In genomic region chr4:77073981-77074865, GRCh38 we compare ENCODE assay signal across 10 cellular contexts. TPM values are rescaled to one million over a fixed set of nuclear protein-coding genes. Genes with fewer than 3 reads are reported as not detected.
DNase-seq lines count a peak whose midpoint lies in the region; ATAC-seq, FAIRE-seq and TF ChIP-seq lines count a peak whose summit lies in the region.
"Had no signal": no experiment of that assay in that cellular context is flagged by ENCODE, and none has a peak within 500 bp of the region (broad histone marks: within the 10 kb centered on the region; RNA-seq: fewer than 3 reads in every experiment).

No MANE protein-coding gene starts in this region.

- no peaks in the 10 kb centered on the region for H3K9me3 Mint-ChIP-seq in WTC11
- H3K9me3 Mint-ChIP-seq: central memory CD8-positive, alpha-beta T cell; stimulated activated naive CD8-positive, alpha-beta T cell treated with anti-CD3 and anti-CD28 coated beads, Interleukin-15, Interleukin-2, amounts not matched to agents 100 ng/mL and 50 ng/mL, for 24 hours had no signal

- H3K79me2 ChIP-seq in keratinocyte (ENCODE audit: control insufficient read depth, insufficient read depth, low read length), result peaks cover 75% of the 10 kb centered on the region

- H3K9ac ChIP-seq in keratinocyte (ENCODE audit: control insufficient read depth, extremely low read depth, insufficient read depth, low read length), result peak overlapping the region; percentile 100

- H3K36me3 ChIP-seq in keratinocyte (ENCODE audit: control insufficient read depth in 2 of 2, extremely low read depth in 1 of 2, insufficient read depth in 2 of 2, low read length in 2 of 2) (peaks cover 0 to 1% of the 10 kb centered on the region in 2 experiments), thymus (ENCODE audit: control insufficient read depth, insufficient read depth) (no peaks in the 10 kb centered on the region)

- H3K4me3 ChIP-seq in keratinocyte (ENCODE audit: control insufficient read depth in 2 of 3, extremely low read depth in 1 of 3, insufficient read depth in 2 of 3, low read depth in 1 of 3, low read length in 3 of 3) (peak overlapping the region; percentile 82 to 96 (median 83)), thymus (ENCODE audit: low read length) (peak overlapping the region; percentile 99)

- H4K20me1 ChIP-seq in keratinocyte (ENCODE audit: control insufficient read depth, extremely low read depth, insufficient read depth, low read length), result peaks cover 26% of the 10 kb centered on the region

- peak overlapping the region; percentile 34 for H3K27ac ChIP-seq in keratinocyte (ENCODE audit: control insufficient read depth, insufficient read depth, low read length)
- H3K27ac ChIP-seq in thymus (ENCODE audit: low read depth), result peak overlapping the region; percentile 96

- peak overlapping the region; percentile 94 for H3K4me2 ChIP-seq in keratinocyte (ENCODE audit: control insufficient read depth, extremely low read depth, insufficient read depth, low read depth, low read length)

- dilution Hi-C loops in keratinocyte (cut with MboI; ENCODE audit: extremely low pct_ligation_motif_present, low sequenced_read_pairs), result no loop called here

- peaks cover 28% of the 10 kb centered on the region for H3K4me1 ChIP-seq in keratinocyte (ENCODE audit: control insufficient read depth, extremely low read depth, insufficient read depth, low read length)
- peaks cover 14% of the 10 kb centered on the region for H3K4me1 ChIP-seq in thymus (ENCODE audit: control insufficient read depth, insufficient read depth, low read length)

- no peaks in the 10 kb centered on the region for H3K27me3 Mint-ChIP-seq in WTC11 (ENCODE audit: low read depth)
- H3K27me3 Mint-ChIP-seq: central memory CD8-positive, alpha-beta T cell had no signal

- no peak overlapping the region for H3K27ac Mint-ChIP-seq in WTC11
- H3K27ac Mint-ChIP-seq: stimulated activated naive CD8-positive, alpha-beta T cell treated with anti-CD3 and anti-CD28 coated beads, Interleukin-15, Interleukin-2, amounts not matched to agents 100 ng/mL and 50 ng/mL, for 24 hours had no signal

- TF ChIP-seq CTCF in WTC11 (IDR thresholded peaks at IDR 0.05) (no peak), keratinocyte (optimal IDR thresholded peaks at IDR 0.05 in 1 of 3, IDR thresholded peaks at IDR 0.05 in 1 of 3, conservative IDR thresholded peaks at IDR 0.05 in 1 of 3; ENCODE audit: extremely low read depth in 1 of 3, insufficient read depth in 2 of 3, low read length in 3 of 3) (no peak)

- H3K4me3 Mint-ChIP-seq in WTC11, result no peak overlapping the region
- H3K4me3 Mint-ChIP-seq: central memory CD8-positive, alpha-beta T cell; stimulated activated naive CD8-positive, alpha-beta T cell treated with anti-CD3 and anti-CD28 coated beads, Interleukin-15, Interleukin-2, amounts not matched to agents 100 ng/mL and 50 ng/mL, for 24 hours had no signal

- ATAC-seq in WTC11 (no peak), esophagus mucosa (no peak)

- no peak for FAIRE-seq in keratinocyte (lab: Jason Lieb, UNC)

- WGBS in thymus, result 16% methylated on average over 12 of the region's 12 CpGs

- CTCF ChIA-PET in WTC11 (lab: Charles Lee), result interaction anchor here (0.6 to 1.8 kb wide), 3 partner anchors 9 to 129 kb away, joined by 3 to 6 read pairs (median 3); no protein-coding TSS in a partner anchor

- no peaks in the 10 kb centered on the region for H3K9me1 ChIP-seq in keratinocyte (ENCODE audit: control insufficient read depth, extremely low read depth, insufficient read depth, low read length)

- H3K9me3 ChIP-seq in keratinocyte (ENCODE audit: control insufficient read depth, low read depth, low read length) (no peaks in the 10 kb centered on the region), thymus (ENCODE audit: control insufficient read depth) (no peaks in the 10 kb centered on the region)

- DNase-seq in NCI-H1417 (lab: John Stamatoyannopoulos, UW), result peak in 2 of 3 experiments; percentile 23 to 66
- DNase-seq in NCI-H1417 treated with DMSO at 0.1 percent for 48 hours (lab: John Stamatoyannopoulos, UW), result no peak
- DNase-seq in WTC11 (ENCODE audit: low spot score), result no peak
- no peak for DNase-seq in keratinocyte (ENCODE audit: low read depth, low spot score)
- DNase-seq in hippocampal formation (lab: John Stamatoyannopoulos, UW), result no peak
- DNase-seq in activated T-cell treated with anti-CD3 and anti-CD28 coated beads, Interleukin-2, amount 50 U/mL, for 1 hour, result no peak

- H3K27me3 ChIP-seq in keratinocyte (ENCODE audit: control insufficient read depth, extremely low read depth, insufficient read depth, low read length) (no peaks in the 10 kb centered on the region), thymus (ENCODE audit: control insufficient read depth, insufficient read depth) (no peaks in the 10 kb centered on the region)

- POLR2A ChIA-PET in WTC11 (lab: Charles Lee), result interaction anchor here (0.6 to 4.5 kb wide), 2 partner anchors 83 to 232 kb away, joined by 3 to 32 read pairs; partner anchors contain the start of gene CCNG2

- 0 out of 2 replicates have a peak, but pooled peaks cover 2% of the 10 kb centered on the region for H3K36me3 Mint-ChIP-seq in WTC11

- no peak overlapping the region for H2AFZ ChIP-seq in keratinocyte (ENCODE audit: control insufficient read depth, low read length)

- H3K4me1 Mint-ChIP-seq in WTC11, result peaks cover 30% of the 10 kb centered on the region

TF ChIP-seq in WTC11, 78 proteins besides CTCF, POLR2A, EP300 and RAD21:
- no peak for TF ChIP-seq STAT6 (CRISPR knock-in tag; conservative IDR thresholded peaks at IDR 0.05; ENCODE audit: low read depth)
- TF ChIP-seq TP53 (CRISPR knock-in tag; IDR thresholded peaks at IDR 0.05), result no peak
- TF ChIP-seq ZNF263 (CRISPR knock-in tag; IDR thresholded peaks at IDR 0.05; ENCODE audit: low read depth), result no peak
- peak; percentile 55; the same call in 1 of the 2 replicates for TF ChIP-seq GTF2I (CRISPR knock-in tag; conservative IDR thresholded peaks at IDR 0.05)

RNA-seq across cellular contexts. Expression of gene CCNI, which starts 1.6 kb away (rescaled TPM):
- total RNA-seq in WTC11 (2021), result 213 to 253 TPM (median 248 TPM) in 3 replicates
- polyA plus RNA-seq in keratinocyte, result 84.6 to 261 TPM (median 150 TPM) in 3 replicates
- polyA plus RNA-seq in keratinocyte (2011; ENCODE audit: low read depth), result 266 TPM
- 138 and 220 TPM in 2 replicates for polyA plus RNA-seq in keratinocyte (2011; cell fraction: cytosol; rRNA removed)
- polyA plus RNA-seq in keratinocyte (2011; cell fraction: nucleus; rRNA removed), result 34.6 and 46.9 TPM in 2 replicates
- polyA plus RNA-seq in keratinocyte (2012; ENCODE audit: low replicate concordance), result 173 and 225 TPM in 2 replicates
- 290 to 618 TPM (median 504 TPM) in 3 replicates for polyA minus RNA-seq in keratinocyte
- 239 TPM for polyA minus RNA-seq in keratinocyte (2011; cell fraction: cytosol; rRNA and poly(A)+ RNA removed)
- polyA minus RNA-seq in keratinocyte (2011; cell fraction: nucleus; rRNA and poly(A)+ RNA removed), result 31.5 and 64.4 TPM in 2 replicates
- 223 TPM for polyA plus RNA-seq in thymus
- total RNA-seq in esophagus mucosa, result 155 TPM

Comparison
In these comparisons a context has a peak if more than half of its experiments do, and no peak if none do; other contexts are left out.
1. DNase-seq: peak in NCI-H1417 (2 of 3); none in NCI-H1417 treated with DMSO at 0.1 percent for 48 hours (single experiment), WTC11 (single experiment), keratinocyte (single experiment), hippocampal formation (0 of 2) and activated T-cell treated with anti-CD3 and anti-CD28 coated beads, Interleukin-2, amount 50 U/mL, for 1 hour (single experiment).